In the genomic region with DNA sequence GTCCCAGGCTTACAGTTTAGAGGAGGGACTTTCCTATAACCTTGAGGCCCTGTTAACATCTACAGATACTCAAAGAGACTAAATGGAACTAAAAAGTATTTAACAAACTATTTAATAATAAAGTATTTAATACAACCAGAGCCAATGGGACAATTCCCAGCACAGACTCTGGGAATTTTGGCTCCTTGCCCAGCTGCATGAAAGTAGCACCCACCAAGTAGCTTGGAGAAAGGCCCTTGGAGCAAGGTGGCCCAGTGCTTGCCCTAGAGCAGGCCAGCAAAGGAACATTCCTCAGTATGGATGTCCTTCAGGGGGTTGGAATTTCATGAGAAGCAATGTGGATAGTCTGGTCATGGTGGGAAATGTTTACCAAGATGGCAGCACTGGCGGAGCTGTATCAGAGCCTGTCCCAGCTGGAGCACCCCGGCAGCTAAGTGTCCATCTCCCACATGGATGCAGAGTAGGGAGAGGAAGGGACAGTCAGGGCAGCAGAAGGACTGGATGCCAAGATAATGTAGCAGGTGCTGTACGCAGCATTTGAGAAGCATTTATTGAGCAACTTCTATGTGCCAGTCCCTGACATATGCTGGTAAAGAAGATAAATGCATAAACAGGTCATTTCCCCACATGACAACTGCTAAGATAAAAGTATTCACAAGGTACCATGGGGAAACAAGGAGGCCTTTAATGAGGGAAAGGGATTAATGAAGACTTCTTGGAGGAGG, we compare ENCODE assay signal across 21 cellular contexts. TPM values are rescaled to one million over a fixed set of nuclear protein-coding genes. Genes with fewer than 3 reads are reported as not detected.
A peak's percentile ranks its signal among the peaks of the same experiment; 100 is the strongest.
DNase-seq lines count a peak whose midpoint lies in the region; ATAC-seq and TF ChIP-seq lines count a peak whose summit lies in the region.
"Had no signal": no experiment of that assay in that cellular context is flagged by ENCODE, and none has a peak within 500 bp of the region (broad histone marks: within the 10 kb centered on the region; RNA-seq: fewer than 3 reads in every experiment).

No MANE protein-coding gene starts in this region.

- H3K9me3 Mint-ChIP-seq in activated T-cell treated with anti-CD3 and anti-CD28 coated beads, Interleukin-2, amount 50 U/mL, for 72 hours: peaks cover 3 to 5% of the 10 kb centered on the region in 2 donors
- H3K9me3 Mint-ChIP-seq in effector memory CD8-positive, alpha-beta T cell: no peaks in the 10 kb centered on the region

- H3K4me3 Mint-ChIP-seq in activated T-cell treated with anti-CD3 and anti-CD28 coated beads, Interleukin-2, amount 50 U/mL, for 72 hours: peak overlapping the region; percentile 28 to 85
- H3K4me3 Mint-ChIP-seq in T-helper 17 cell: peak overlapping the region; percentile 80
- H3K4me3 Mint-ChIP-seq in effector memory CD8-positive, alpha-beta T cell: peak overlapping the region; percentile 60 to 83

- DNase-seq in activated T-cell treated with anti-CD3 and anti-CD28 coated beads, Interleukin-2, amount 50 U/mL, for 72 hours: no peak
- DNase-seq in activated T-cell treated with anti-CD3 and anti-CD28 coated beads for 4 hours (no peak), T-helper 17 cell (no peak), sigmoid colon (peak; percentile 70), NOMO-1 (lab: John Stamatoyannopoulos, UW; ENCODE audit: unreplicated experiment in 2 of 2) (no peak), amniotic stem cell (lab: John Stamatoyannopoulos, UW) (no peak), anterior cingulate cortex (lab: John Stamatoyannopoulos, UW) (no peak)
- no peak for DNase-seq in effector memory CD8-positive, alpha-beta T cell
- DNase-seq: HCEC 1CT; hypothalamus; NCI-H748 treated with DMSO at 0.1 percent for 48 hours; occipital lobe; PC-3; stimulated activated CD4-positive, alpha-beta T cell treated with anti-CD3 and anti-CD28 coated beads, Interleukin-1b, Interleukin-23, amount 100 ng/mL, for 48 hours had no signal

- no peaks in the 10 kb centered on the region for H3K27me3 Mint-ChIP-seq in activated T-cell treated with anti-CD3 and anti-CD28 coated beads, Interleukin-2, amount 50 U/mL, for 72 hours (ENCODE audit: low read depth)
- no peaks in the 10 kb centered on the region for H3K27me3 Mint-ChIP-seq in T-helper 17 cell
- H3K27me3 Mint-ChIP-seq in effector memory CD8-positive, alpha-beta T cell: no peaks in the 10 kb centered on the region

- no peaks in the 10 kb centered on the region for H3K36me3 ChIP-seq in sigmoid colon
- H3K36me3 ChIP-seq: SJSA1, suprapubic skin had no signal

- no peaks in the 10 kb centered on the region for H3K9me3 ChIP-seq in T-helper 17 cell (ENCODE audit: control insufficient read depth, low read length, poor library complexity, severe bottlenecking)
- H3K9me3 ChIP-seq in sigmoid colon: no peaks in the 10 kb centered on the region
- H3K9me3 ChIP-seq: suprapubic skin had no signal

- no peaks in the 10 kb centered on the region for H3K27me3 ChIP-seq in sigmoid colon
- H3K27me3 ChIP-seq: SJSA1, suprapubic skin had no signal

- peaks cover 32% of the 10 kb centered on the region for H3K4me1 Mint-ChIP-seq in activated T-cell treated with anti-CD3 and anti-CD28 coated beads, Interleukin-2, amount 50 U/mL, for 72 hours (ENCODE audit: low read depth)
- peaks cover 21% of the 10 kb centered on the region for H3K4me1 Mint-ChIP-seq in T-helper 17 cell
- peaks cover 14 to 20% of the 10 kb centered on the region in 2 donors for H3K4me1 Mint-ChIP-seq in effector memory CD8-positive, alpha-beta T cell (ENCODE audit: low read depth in 2 of 2)

- peaks cover 5 to 8% of the 10 kb centered on the region in 2 donors for H3K36me3 Mint-ChIP-seq in activated T-cell treated with anti-CD3 and anti-CD28 coated beads, Interleukin-2, amount 50 U/mL, for 72 hours (ENCODE audit: insufficient read depth in 2 of 2)
- H3K36me3 Mint-ChIP-seq in T-helper 17 cell (ENCODE audit: low read depth): no peaks in the 10 kb centered on the region
- peaks cover 11% of the 10 kb centered on the region for H3K36me3 Mint-ChIP-seq in effector memory CD8-positive, alpha-beta T cell (ENCODE audit: insufficient read depth)

- H3K27ac Mint-ChIP-seq in activated T-cell treated with anti-CD3 and anti-CD28 coated beads, Interleukin-2, amount 50 U/mL, for 72 hours: no peak overlapping the region
- peak overlapping the region; percentile 17 for H3K27ac Mint-ChIP-seq in T-helper 17 cell
- H3K27ac Mint-ChIP-seq in effector memory CD8-positive, alpha-beta T cell: peak overlapping the region in 1 of 2 donors; percentile 74

- H3K4me3 ChIP-seq in sigmoid colon: no peak overlapping the region
- H3K4me3 ChIP-seq: SJSA1, suprapubic skin had no signal

- intact Hi-C loops in sigmoid colon (cut with DNase I): no loop called here

- TF ChIP-seq EP300 in sigmoid colon (IDR thresholded peaks at IDR 0.05): no peak

- TF ChIP-seq POLR2A in sigmoid colon (IDR thresholded peaks at IDR 0.05): no peak

- ATAC-seq in activated T-cell treated with anti-CD3 and anti-CD28 coated beads, Interleukin-2, amount 50 U/mL, for 72 hours (replicated peaks in 1 of 2): no peak
- ATAC-seq in T-helper 17 cell: no peak
- ATAC-seq in effector memory CD8-positive, alpha-beta T cell (replicated peaks): no peak
- ATAC-seq: PC-3, sciatic nerve had no signal

- H3K27ac ChIP-seq in sigmoid colon: peak overlapping the region in 3 of 4 donors; percentile 55 to 81 (median 70)
- H3K27ac ChIP-seq: SJSA1, suprapubic skin had no signal

- WGBS in sigmoid colon, 2 donors: 82 to 97% methylated on average over 3 of the region's 3 CpGs

- no peak for TF ChIP-seq CTCF in sigmoid colon (IDR thresholded peaks at IDR 0.05)

- peaks cover under 1 to 50% (median 25%) of the 10 kb centered on the region in 4 donors for H3K4me1 ChIP-seq in sigmoid colon

RNA-seq across cellular contexts. Expression of a gene that starts 5.2 kb away (rescaled TPM):
- total RNA-seq in activated T-cell treated with anti-CD3 and anti-CD28 coated beads, Interleukin-2, amount 50 U/mL, for 72 hours: 100 to 1,000 TPM; 103 to 121 TPM
- total RNA-seq in T-helper 17 cell: 100 to 1,000 TPM in 1 of 2 donors, 10 to 100 TPM in 1; 95.3 to 106 TPM
- total RNA-seq in sigmoid colon: 100 to 1,000 TPM in 2 of 4 donors, 10 to 100 TPM in 2; 79.7 to 122 (median 105) TPM
- polyA plus RNA-seq in sigmoid colon: 10 to 100 TPM; 44.4 to 95.9 (median 50.6) TPM

RNA-seq across cellular contexts. Expression of a gene that starts 20.2 kb away (rescaled TPM):
- 10 to 100 TPM; 36.0 to 42.3 TPM for total RNA-seq in activated T-cell treated with anti-CD3 and anti-CD28 coated beads, Interleukin-2, amount 50 U/mL, for 72 hours
- total RNA-seq in T-helper 17 cell: 10 to 100 TPM; 44.2 to 54.3 TPM
- 10 to 100 TPM; 31.0 to 65.8 (median 47.6) TPM for total RNA-seq in sigmoid colon
- 10 to 100 TPM in 2 of 3 donors, 1 to 10 TPM in 1; 7.9 to 30.7 (median 10.2) TPM for polyA plus RNA-seq in sigmoid colon

RNA-seq across cellular contexts. Expression of a gene that starts 20.5 kb away (rescaled TPM):
- total RNA-seq in activated T-cell treated with anti-CD3 and anti-CD28 coated beads, Interleukin-2, amount 50 U/mL, for 72 hours: 100 to 1,000 TPM; 144 to 161 TPM
- 10 to 100 TPM; 83.5 to 92.2 TPM for total RNA-seq in T-helper 17 cell
- total RNA-seq in sigmoid colon: 100 to 1,000 TPM in 3 of 4 donors, 10 to 100 TPM in 1; 94.2 to 161 (median 113) TPM
- polyA plus RNA-seq in sigmoid colon: 100 to 1,000 TPM in 2 of 3 donors, 10 to 100 TPM in 1; 95.7 to 157 (median 130) TPM

RNA-seq across cellular contexts. Expression of a gene that starts 25.8 kb away (rescaled TPM):
- total RNA-seq in activated T-cell treated with anti-CD3 and anti-CD28 coated beads, Interleukin-2, amount 50 U/mL, for 72 hours: not detected
- total RNA-seq in T-helper 17 cell (1 to 10 TPM; 3.6 to 4.0 TPM), sigmoid colon (not detected)
- not detected for polyA plus RNA-seq in sigmoid colon
- total RNA-seq: activated CD8-positive, alpha-beta memory T cell treated with anti-CD3 and anti-CD28 coated beads for 36 hours; kidney epithelial cell; mesenteric fat pad; occipital lobe; PC-3; sciatic nerve; SJSA1; suprapubic skin had no signal
- polyA plus RNA-seq: AG04450 had no signal

RNA-seq across cellular contexts. Expression of a gene that starts 34.1 kb away (rescaled TPM):
- not detected for total RNA-seq in activated T-cell treated with anti-CD3 and anti-CD28 coated beads, Interleukin-2, amount 50 U/mL, for 72 hours
- total RNA-seq in T-helper 17 cell (not detected), sigmoid colon (not detected)
- polyA plus RNA-seq in sigmoid colon: not detected
- total RNA-seq: activated CD8-positive, alpha-beta memory T cell treated with anti-CD3 and anti-CD28 coated beads for 36 hours; kidney epithelial cell; mesenteric fat pad; occipital lobe; PC-3; sciatic nerve; SJSA1; suprapubic skin had no signal
- polyA plus RNA-seq: AG04450 had no signal
